In the genomic region with DNA sequence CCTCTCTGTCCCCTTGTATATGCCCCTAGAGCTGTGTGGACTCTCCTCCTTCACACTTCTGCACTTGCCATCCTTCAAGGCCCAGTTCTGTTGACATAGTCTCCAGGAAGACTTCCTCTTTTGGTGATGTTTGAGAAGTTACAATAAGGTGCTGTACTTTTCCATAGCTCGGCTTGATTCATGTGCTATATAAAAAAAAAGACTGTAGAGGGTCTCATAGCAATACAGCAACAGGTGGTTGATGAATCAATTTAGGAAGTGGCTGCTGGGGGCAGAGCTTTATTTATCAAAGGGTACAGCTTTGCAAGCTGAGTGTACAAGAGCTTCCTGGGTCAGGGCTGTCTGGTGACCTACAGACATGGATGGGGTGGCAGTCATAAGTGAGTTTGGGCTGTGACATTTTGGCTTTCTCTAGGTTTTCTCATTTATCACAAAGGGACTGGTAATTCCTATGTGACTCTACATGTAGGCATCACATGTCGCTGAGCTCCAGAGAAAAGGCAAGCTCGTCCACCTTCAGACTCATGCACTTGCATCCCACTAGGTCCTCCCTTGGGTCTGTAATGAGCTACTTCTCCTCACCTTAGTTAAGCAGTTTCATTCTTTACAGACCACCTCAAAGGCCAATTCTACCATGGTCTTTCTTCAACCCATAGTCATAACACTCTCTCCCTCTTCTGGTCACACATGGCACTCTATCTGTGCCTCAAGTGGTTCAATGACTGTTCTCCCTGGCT, we compare ENCODE assay signal across 1 cellular context.
TF ChIP-seq lines count a peak whose summit lies in the region.

No MANE protein-coding gene starts in this region.

TF ChIP-seq in K562, 482 proteins besides CTCF, POLR2A, EP300 and RAD21 (continued from another document and continues in another):
- TF ChIP-seq YY1 (IDR thresholded peaks at IDR 0.05; ENCODE audit: borderline replicate concordance in 1 of 3, control insufficient read depth in 1 of 3, extremely low read depth in 1 of 3, insufficient read depth in 3 of 3, insufficient read length in 1 of 3, insufficient replicate concordance in 2 of 3, low read depth in 1 of 3, low read length in 2 of 3) (no peak), GABPA (tag; conservative IDR thresholded peaks at IDR 0.05; ENCODE audit: low read depth) (no peak), HNRNPL (IDR thresholded peaks at IDR 0.05; ENCODE audit: low read depth, low read length) (no peak), MCM5 (IDR thresholded peaks at IDR 0.05; ENCODE audit: low read depth) (no peak), POLR2H (tag; IDR thresholded peaks at IDR 0.05; ENCODE audit: low read depth) (no peak), L3MBTL2 (IDR thresholded peaks at IDR 0.05) (0 out of 2 replicates have a peak, but pooled peaks have one; percentile 10), FOXA3 (CRISPR knock-in tag; conservative IDR thresholded peaks at IDR 0.05 in 1 of 2, IDR thresholded peaks at IDR 0.05 in 1 of 2) (peak in 1 of 2 experiments; percentile 7; a peak in 1 of 4 replicates), CBFA2T2 (conservative IDR thresholded peaks at IDR 0.05) (peak; percentile 26; the same call in 1 of the 2 replicates), NKRF (IDR thresholded peaks at IDR 0.05; ENCODE audit: borderline replicate concordance) (no peak), SUPT5H (IDR thresholded peaks at IDR 0.05) (no peak), WHSC1 (IDR thresholded peaks at IDR 0.05; ENCODE audit: low read length) (no peak), ZNF764 (CRISPR knock-in tag; IDR thresholded peaks at IDR 0.05; ENCODE audit: low read depth) (no peak), CTBP1 (IDR thresholded peaks at IDR 0.05; ENCODE audit: borderline replicate concordance) (0 out of 2 replicates have a peak, but pooled peaks have one; percentile 23), MCM2 (IDR thresholded peaks at IDR 0.05; ENCODE audit: low read depth) (no peak), TAF15 (IDR thresholded peaks at IDR 0.05; ENCODE audit: low read depth, low read length) (no peak), CEBPB (tag; IDR thresholded peaks at IDR 0.05) (no peak), GABPB2 (CRISPR knock-in tag; conservative IDR thresholded peaks at IDR 0.05) (no peak), NFRKB (IDR thresholded peaks at IDR 0.05; ENCODE audit: low read depth) (no peak), CBFA2T3 (IDR thresholded peaks at IDR 0.05) (peak; percentile 45), HDAC3 (IDR thresholded peaks at IDR 0.05; ENCODE audit: borderline replicate concordance, partially characterized antibody) (no peak), ZNF740 (CRISPR knock-in tag; IDR thresholded peaks at IDR 0.05) (no peak), ZNF740 (tag; IDR thresholded peaks at IDR 0.05) (no peak), ZNF609 (CRISPR knock-in tag; IDR thresholded peaks at IDR 0.05; ENCODE audit: borderline replicate concordance) (no peak), NR2C1 (IDR thresholded peaks at IDR 0.05) (0 out of 2 replicates have a peak, but pooled peaks have one; percentile 35), NR2C1 (tag; IDR thresholded peaks at IDR 0.05) (no peak), TAL1 (IDR thresholded peaks at IDR 0.05) (no peak), SNRNP70 (optimal IDR thresholded peaks at IDR 0.05; ENCODE audit: low read depth, low read length) (no peak), NR2C2 (CRISPR knock-in tag; IDR thresholded peaks at IDR 0.05) (no peak), NR2C2 (tag; IDR thresholded peaks at IDR 0.05) (no peak), NCOA4 (IDR thresholded peaks at IDR 0.05; ENCODE audit: partially characterized antibody) (no peak), NRF1 (conservative IDR thresholded peaks at IDR 0.05 in 1 of 2, IDR thresholded peaks at IDR 0.05 in 1 of 2) (no peak), RFX5 (IDR thresholded peaks at IDR 0.05; ENCODE audit: low read depth, low read length) (no peak), SAFB (IDR thresholded peaks at IDR 0.05; ENCODE audit: borderline replicate concordance, low read depth, low read length) (no peak), ZBTB1 (CRISPR knock-in tag; IDR thresholded peaks at IDR 0.05; ENCODE audit: borderline replicate concordance, low read depth) (no peak), ZNF121 (CRISPR knock-in tag; conservative IDR thresholded peaks at IDR 0.05) (no peak)
- TF ChIP-seq, protein P1, sequence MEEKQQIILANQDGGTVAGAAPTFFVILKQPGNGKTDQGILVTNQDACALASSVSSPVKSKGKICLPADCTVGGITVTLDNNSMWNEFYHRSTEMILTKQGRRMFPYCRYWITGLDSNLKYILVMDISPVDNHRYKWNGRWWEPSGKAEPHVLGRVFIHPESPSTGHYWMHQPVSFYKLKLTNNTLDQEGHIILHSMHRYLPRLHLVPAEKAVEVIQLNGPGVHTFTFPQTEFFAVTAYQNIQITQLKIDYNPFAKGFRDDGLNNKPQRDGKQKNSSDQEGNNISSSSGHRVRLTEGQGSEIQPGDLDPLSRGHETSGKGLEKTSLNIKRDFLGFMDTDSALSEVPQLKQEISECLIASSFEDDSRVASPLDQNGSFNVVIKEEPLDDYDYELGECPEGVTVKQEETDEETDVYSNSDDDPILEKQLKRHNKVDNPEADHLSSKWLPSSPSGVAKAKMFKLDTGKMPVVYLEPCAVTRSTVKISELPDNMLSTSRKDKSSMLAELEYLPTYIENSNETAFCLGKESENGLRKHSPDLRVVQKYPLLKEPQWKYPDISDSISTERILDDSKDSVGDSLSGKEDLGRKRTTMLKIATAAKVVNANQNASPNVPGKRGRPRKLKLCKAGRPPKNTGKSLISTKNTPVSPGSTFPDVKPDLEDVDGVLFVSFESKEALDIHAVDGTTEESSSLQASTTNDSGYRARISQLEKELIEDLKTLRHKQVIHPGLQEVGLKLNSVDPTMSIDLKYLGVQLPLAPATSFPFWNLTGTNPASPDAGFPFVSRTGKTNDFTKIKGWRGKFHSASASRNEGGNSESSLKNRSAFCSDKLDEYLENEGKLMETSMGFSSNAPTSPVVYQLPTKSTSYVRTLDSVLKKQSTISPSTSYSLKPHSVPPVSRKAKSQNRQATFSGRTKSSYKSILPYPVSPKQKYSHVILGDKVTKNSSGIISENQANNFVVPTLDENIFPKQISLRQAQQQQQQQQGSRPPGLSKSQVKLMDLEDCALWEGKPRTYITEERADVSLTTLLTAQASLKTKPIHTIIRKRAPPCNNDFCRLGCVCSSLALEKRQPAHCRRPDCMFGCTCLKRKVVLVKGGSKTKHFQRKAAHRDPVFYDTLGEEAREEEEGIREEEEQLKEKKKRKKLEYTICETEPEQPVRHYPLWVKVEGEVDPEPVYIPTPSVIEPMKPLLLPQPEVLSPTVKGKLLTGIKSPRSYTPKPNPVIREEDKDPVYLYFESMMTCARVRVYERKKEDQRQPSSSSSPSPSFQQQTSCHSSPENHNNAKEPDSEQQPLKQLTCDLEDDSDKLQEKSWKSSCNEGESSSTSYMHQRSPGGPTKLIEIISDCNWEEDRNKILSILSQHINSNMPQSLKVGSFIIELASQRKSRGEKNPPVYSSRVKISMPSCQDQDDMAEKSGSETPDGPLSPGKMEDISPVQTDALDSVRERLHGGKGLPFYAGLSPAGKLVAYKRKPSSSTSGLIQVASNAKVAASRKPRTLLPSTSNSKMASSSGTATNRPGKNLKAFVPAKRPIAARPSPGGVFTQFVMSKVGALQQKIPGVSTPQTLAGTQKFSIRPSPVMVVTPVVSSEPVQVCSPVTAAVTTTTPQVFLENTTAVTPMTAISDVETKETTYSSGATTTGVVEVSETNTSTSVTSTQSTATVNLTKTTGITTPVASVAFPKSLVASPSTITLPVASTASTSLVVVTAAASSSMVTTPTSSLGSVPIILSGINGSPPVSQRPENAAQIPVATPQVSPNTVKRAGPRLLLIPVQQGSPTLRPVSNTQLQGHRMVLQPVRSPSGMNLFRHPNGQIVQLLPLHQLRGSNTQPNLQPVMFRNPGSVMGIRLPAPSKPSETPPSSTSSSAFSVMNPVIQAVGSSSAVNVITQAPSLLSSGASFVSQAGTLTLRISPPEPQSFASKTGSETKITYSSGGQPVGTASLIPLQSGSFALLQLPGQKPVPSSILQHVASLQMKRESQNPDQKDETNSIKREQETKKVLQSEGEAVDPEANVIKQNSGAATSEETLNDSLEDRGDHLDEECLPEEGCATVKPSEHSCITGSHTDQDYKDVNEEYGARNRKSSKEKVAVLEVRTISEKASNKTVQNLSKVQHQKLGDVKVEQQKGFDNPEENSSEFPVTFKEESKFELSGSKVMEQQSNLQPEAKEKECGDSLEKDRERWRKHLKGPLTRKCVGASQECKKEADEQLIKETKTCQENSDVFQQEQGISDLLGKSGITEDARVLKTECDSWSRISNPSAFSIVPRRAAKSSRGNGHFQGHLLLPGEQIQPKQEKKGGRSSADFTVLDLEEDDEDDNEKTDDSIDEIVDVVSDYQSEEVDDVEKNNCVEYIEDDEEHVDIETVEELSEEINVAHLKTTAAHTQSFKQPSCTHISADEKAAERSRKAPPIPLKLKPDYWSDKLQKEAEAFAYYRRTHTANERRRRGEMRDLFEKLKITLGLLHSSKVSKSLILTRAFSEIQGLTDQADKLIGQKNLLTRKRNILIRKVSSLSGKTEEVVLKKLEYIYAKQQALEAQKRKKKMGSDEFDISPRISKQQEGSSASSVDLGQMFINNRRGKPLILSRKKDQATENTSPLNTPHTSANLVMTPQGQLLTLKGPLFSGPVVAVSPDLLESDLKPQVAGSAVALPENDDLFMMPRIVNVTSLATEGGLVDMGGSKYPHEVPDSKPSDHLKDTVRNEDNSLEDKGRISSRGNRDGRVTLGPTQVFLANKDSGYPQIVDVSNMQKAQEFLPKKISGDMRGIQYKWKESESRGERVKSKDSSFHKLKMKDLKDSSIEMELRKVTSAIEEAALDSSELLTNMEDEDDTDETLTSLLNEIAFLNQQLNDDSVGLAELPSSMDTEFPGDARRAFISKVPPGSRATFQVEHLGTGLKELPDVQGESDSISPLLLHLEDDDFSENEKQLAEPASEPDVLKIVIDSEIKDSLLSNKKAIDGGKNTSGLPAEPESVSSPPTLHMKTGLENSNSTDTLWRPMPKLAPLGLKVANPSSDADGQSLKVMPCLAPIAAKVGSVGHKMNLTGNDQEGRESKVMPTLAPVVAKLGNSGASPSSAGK (IDR thresholded peaks at IDR 0.05), result 0 out of 2 replicates have a peak, but pooled peaks have one; percentile 41
